ENCODE assay signal across 8 cellular contexts in the genomic region with DNA sequence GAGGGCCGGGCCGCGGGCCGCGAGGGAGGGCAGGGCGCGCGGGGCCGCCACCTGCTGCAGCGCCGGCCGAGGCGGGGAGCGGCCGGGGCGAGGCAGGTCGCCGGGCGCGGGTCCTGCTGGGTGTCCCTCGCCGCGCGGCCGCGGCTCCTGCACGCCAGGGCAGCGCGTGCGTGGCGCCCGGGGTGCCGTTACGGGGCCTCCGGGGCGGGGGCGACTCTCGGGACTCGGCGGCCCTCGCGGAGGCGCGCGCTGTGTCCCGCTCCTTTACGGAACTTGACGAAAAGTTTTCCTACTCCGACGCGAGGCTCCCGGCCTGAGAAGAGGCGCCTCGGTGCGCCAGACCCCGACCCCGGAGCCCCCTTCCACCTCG. TPM values are rescaled to one million over a fixed set of nuclear protein-coding genes. Genes with fewer than 3 reads are reported as not detected.
DNase-seq lines count a peak whose midpoint lies in the region; ATAC-seq and TF ChIP-seq lines count a peak whose summit lies in the region.

No MANE protein-coding gene starts in this region.

- TF ChIP-seq CTCF in DOHH2 (IDR thresholded peaks at IDR 0.05; ENCODE audit: low read depth, low read length, poor library complexity, severe bottlenecking) = no peak

- H3K9ac ChIP-seq in HUES64 (ENCODE audit: low read depth, low read length) = peak overlapping the region; percentile 72

- peaks cover 49% of the 10 kb centered on the region for H3K79me2 ChIP-seq in DOHH2 (ENCODE audit: control insufficient read depth, low read length)

- peaks cover 57% of the 10 kb centered on the region for H3K4me1 ChIP-seq in DOHH2 (ENCODE audit: control insufficient read depth, low read length)
- 0 out of 2 replicates have a peak, but pooled peaks cover 6% of the 10 kb centered on the region for H3K4me1 ChIP-seq in HUES64 (ENCODE audit: insufficient read depth, low read length)

- H3K36me3 ChIP-seq in DOHH2 (ENCODE audit: control insufficient read depth, low read length) (peaks cover 7% of the 10 kb centered on the region), HUES64 (ENCODE audit: insufficient read depth, low read length) (no peaks in the 10 kb centered on the region)

- no peaks in the 10 kb centered on the region for H3F3A ChIP-seq in DOHH2 (ENCODE audit: control insufficient read depth, insufficient read depth)

- H3K27ac Mint-ChIP-seq in activated naive CD4-positive, alpha-beta T cell treated with anti-CD3 and anti-CD28 coated beads, Interleukin-2, amount 50 U/mL, for 72 hours = peak overlapping the region in 1 of 2 donors; percentile 94

- peaks cover 0 to 5% of the 10 kb centered on the region in 2 donors for H3K36me3 Mint-ChIP-seq in activated naive CD4-positive, alpha-beta T cell treated with anti-CD3 and anti-CD28 coated beads, Interleukin-2, amount 50 U/mL, for 72 hours

- peaks cover 11% of the 10 kb centered on the region for H4K20me1 ChIP-seq in DOHH2 (ENCODE audit: control insufficient read depth, insufficient read depth, low read depth, low read length)

- peak; percentile 38 for ATAC-seq in GM21515 (IDR thresholded peaks at IDR 0.05; ENCODE audit: unreplicated experiment)
- ATAC-seq in activated naive CD4-positive, alpha-beta T cell treated with anti-CD3 and anti-CD28 coated beads, Interleukin-2, amount 50 U/mL, for 72 hours = peak; percentile 47 to 50

- WGBS in HUES64 = under 1% methylated on average over 58 of the region's 58 CpGs

- H3K27me3 ChIP-seq in DOHH2 (ENCODE audit: control insufficient read depth, low read length) (peaks cover 4% of the 10 kb centered on the region), HUES64 (ENCODE audit: insufficient read depth, low read length) (peaks cover 21% of the 10 kb centered on the region)

- H3K4me2 ChIP-seq in DOHH2 (ENCODE audit: low read length) = peak overlapping the region; percentile 100

- DNase-seq in activated naive CD4-positive, alpha-beta T cell treated with anti-CD3 and anti-CD28 coated beads, Interleukin-2, amount 50 U/mL, for 72 hours (ENCODE audit: low spot score in 2 of 2) = no peak
- peak; percentile 56 for DNase-seq in stimulated activated CD4-positive, alpha-beta T cell treated with anti-CD3 and anti-CD28 coated beads, Interleukin-4, amount 100 ng/mL, for 1 hour
- no peak for DNase-seq in GF-D8 (lab: John Stamatoyannopoulos, UW)
- no peak for DNase-seq in effector CD8-positive, alpha-beta T cell (lab: John Stamatoyannopoulos, UW)

- no peaks in the 10 kb centered on the region for H3K9me3 Mint-ChIP-seq in activated naive CD4-positive, alpha-beta T cell treated with anti-CD3 and anti-CD28 coated beads, Interleukin-2, amount 50 U/mL, for 72 hours

- peak overlapping the region; percentile 96 for H3K4me3 ChIP-seq in DOHH2 (ENCODE audit: low read length)
- peak overlapping the region; percentile 95 for H3K4me3 ChIP-seq in HUES64 (ENCODE audit: low read length)
- peak overlapping the region; percentile 92 for H3K4me3 ChIP-seq in iPS-18c (ENCODE audit: insufficient read depth, low read depth, low read length)

- peak overlapping the region; percentile 34; the same call in 1 of the 2 replicates for H3K27ac ChIP-seq in DOHH2 (ENCODE audit: low read depth, low read length)
- H3K27ac ChIP-seq in HUES64 (ENCODE audit: low read depth, low read length) = no peak overlapping the region

- H3K9me3 ChIP-seq in DOHH2 (ENCODE audit: control insufficient read depth, insufficient read depth, low read length) = no peaks in the 10 kb centered on the region
- H3K9me3 ChIP-seq in HUES64 (ENCODE audit: insufficient read depth, low read depth, low read length) = no peaks in the 10 kb centered on the region
- H3K9me3 ChIP-seq in iPS-18c (ENCODE audit: control insufficient read depth, insufficient read depth, low read length) = no peaks in the 10 kb centered on the region

- no peaks in the 10 kb centered on the region for H3K9me2 ChIP-seq in DOHH2 (replicated peaks; ENCODE audit: control insufficient read depth, low read length)

RNA-seq across cellular contexts. Expression of a gene that starts 0.3 kb away (rescaled TPM):
- polyA plus RNA-seq in HUES64 (2013, experiment 1 of 2) = 36.1 TPM
- polyA plus RNA-seq in HUES64 (2013, experiment 2 of 2) = 36.4 TPM
- 10 to 100 TPM; 21.3 to 38.2 TPM for total RNA-seq in activated naive CD4-positive, alpha-beta T cell treated with anti-CD3 and anti-CD28 coated beads, Interleukin-2, amount 50 U/mL, for 72 hours
